In genomic region chr10:111208951-111209350, GRCh38 we compare ENCODE assay signal across 7 cellular contexts.
"Had no signal": no experiment of that assay in that cellular context is flagged by ENCODE, and none has a peak within 500 bp of the region (broad histone marks: within the 10 kb centered on the region; RNA-seq: fewer than 3 reads in every experiment).

No MANE protein-coding gene starts in this region.

- ATAC-seq: GM12878 had no signal

- DNase-seq: GDM1, GF-D8 had no signal

- H3K4me3 ChIP-seq: GM12878 had no signal

- FAIRE-seq: G401.6, GM12878, GM12892, GM18507, GM19239 had no signal
